ENCODE assay signal across 19 cellular contexts in genomic region chr4:784401-785331, GRCh38. TPM values are rescaled to one million over a fixed set of nuclear protein-coding genes. Genes with fewer than 3 reads are reported as not detected.
DNase-seq lines count a peak whose midpoint lies in the region; ATAC-seq and TF ChIP-seq lines count a peak whose summit lies in the region.
"Had no signal": no experiment of that assay in that cellular context is flagged by ENCODE, and none has a peak within 500 bp of the region (broad histone marks: within the 10 kb centered on the region; RNA-seq: fewer than 3 reads in every experiment).

No MANE protein-coding gene starts in this region.

- no peaks in the 10 kb centered on the region for H3K9me3 Mint-ChIP-seq in activated T-cell treated with anti-CD3 and anti-CD28 coated beads, Interleukin-2, amount 50 U/mL, for 4 hours
- H3K9me3 Mint-ChIP-seq in IgD-negative memory B cell = peaks cover 0 to 2% (median 0%) of the 10 kb centered on the region in 3 donors
- no peaks in the 10 kb centered on the region for H3K9me3 Mint-ChIP-seq in activated CD8-positive, alpha-beta T cell treated with anti-CD3 and anti-CD28 coated beads, Interleukin-2, amount 10 ng/mL, durations not matched to agents 7 days and 5 days (ENCODE audit: insufficient read depth)
- H3K9me3 Mint-ChIP-seq: activated CD4-positive, alpha-beta memory T cell treated with anti-CD3 and anti-CD28 coated beads, Interleukin-2, amount 10 ng/mL, durations not matched to agents 7 days and 5 days; activated naive CD4-positive, alpha-beta T cell treated with anti-CD3 and anti-CD28 coated beads for 36 hours had no signal

- H3K4me2 ChIP-seq in hepatocyte = peak overlapping the region; percentile 83
- H3K4me2 ChIP-seq in trophoblast cell (ENCODE audit: low read length) = peak overlapping the region; percentile 2

- H2BK5ac ChIP-seq in trophoblast cell (ENCODE audit: low read depth, low read length, poor library complexity) = no peak overlapping the region

- H3K4me3 ChIP-seq in hepatocyte (no peak overlapping the region), trophoblast cell (ENCODE audit: low read depth, low read length) (no peak overlapping the region)

- H2AFZ ChIP-seq in hepatocyte (no peak overlapping the region), trophoblast cell (ENCODE audit: insufficient read depth, low read length, poor library complexity) (no peak overlapping the region)

- 67% methylated on average over 56 of the region's 57 CpGs for WGBS in hepatocyte (ENCODE audit: low lambda C conversion rate, missing lambda C conversion rate)
- no CpG with 5 or more reads among the region's 57 CpGs for WGBS in trophoblast cell (ENCODE audit: extremely low coverage, insufficient coverage, insufficient read length)

- H3K4me1 ChIP-seq in hepatocyte (ENCODE audit: insufficient read depth) (peaks cover 27% of the 10 kb centered on the region), trophoblast cell (ENCODE audit: control insufficient read depth in 1 of 2, insufficient read depth in 2 of 2, low read length in 2 of 2) (peaks cover 19 to 20% of the 10 kb centered on the region in 2 experiments)

- no peak overlapping the region for H4K12ac ChIP-seq in trophoblast cell (ENCODE audit: low read depth, low read length)

- H3K27me3 Mint-ChIP-seq in activated T-cell treated with anti-CD3 and anti-CD28 coated beads, Interleukin-2, amount 50 U/mL, for 4 hours (ENCODE audit: low read depth) = peaks cover 24% of the 10 kb centered on the region
- H3K27me3 Mint-ChIP-seq in IgD-negative memory B cell = peaks cover 28% of the 10 kb centered on the region
- peaks cover 17% of the 10 kb centered on the region for H3K27me3 Mint-ChIP-seq in activated CD8-positive, alpha-beta T cell treated with anti-CD3 and anti-CD28 coated beads, Interleukin-2, amount 10 ng/mL, durations not matched to agents 7 days and 5 days (ENCODE audit: low read depth)

- H3K36me3 ChIP-seq in hepatocyte (replicated peaks; ENCODE audit: insufficient read depth, low read depth) = no peaks in the 10 kb centered on the region
- peaks cover 5 to 7% of the 10 kb centered on the region in 2 experiments for H3K36me3 ChIP-seq in trophoblast cell (ENCODE audit: control insufficient read depth in 1 of 2, insufficient read depth in 2 of 2, low read length in 2 of 2)

- peaks cover 8% of the 10 kb centered on the region for H3K36me3 Mint-ChIP-seq in activated T-cell treated with anti-CD3 and anti-CD28 coated beads, Interleukin-2, amount 50 U/mL, for 4 hours (ENCODE audit: insufficient read depth)
- peaks cover 1% of the 10 kb centered on the region for H3K36me3 Mint-ChIP-seq in IgD-negative memory B cell
- peaks cover 16% of the 10 kb centered on the region for H3K36me3 Mint-ChIP-seq in activated CD8-positive, alpha-beta T cell treated with anti-CD3 and anti-CD28 coated beads, Interleukin-2, amount 10 ng/mL, durations not matched to agents 7 days and 5 days (ENCODE audit: low read depth)

- no peak overlapping the region for H2BK12ac ChIP-seq in trophoblast cell (ENCODE audit: low read length)

- H3K4ac ChIP-seq in trophoblast cell (ENCODE audit: low read depth, low read length) = no peak overlapping the region

- peaks cover 9% of the 10 kb centered on the region for H4K20me1 ChIP-seq in hepatocyte (ENCODE audit: insufficient read depth, poor library complexity, severe bottlenecking)

- no peak for DNase-seq in activated T-cell treated with anti-CD3 and anti-CD28 coated beads, Interleukin-2, amount 50 U/mL, for 4 hours
- DNase-seq in activated T-cell treated with anti-CD3 and anti-CD28 coated beads, Interleukin-2, amount 50 U/mL, for 48 hours = no peak
- DNase-seq in hepatocyte (ENCODE audit: low spot score) (no peak), trophoblast cell (no peak)
- DNase-seq in activated CD8-positive, alpha-beta T cell treated with anti-CD3 and anti-CD28 coated beads, Interleukin-2, amount 10 ng/mL, durations not matched to agents 7 days and 5 days = no peak
- DNase-seq: activated CD4-positive, alpha-beta memory T cell treated with anti-CD3 and anti-CD28 coated beads, Interleukin-2, amount 10 ng/mL, durations not matched to agents 7 days and 5 days; activated naive CD4-positive, alpha-beta T cell treated with anti-CD3 and anti-CD28 coated beads for 36 hours; MM.1S; NCI-H69; occipital lobe; PC-3; stimulated activated CD4-positive, alpha-beta T cell treated with anti-CD3 and anti-CD28 coated beads, Interleukin-4, amount 100 ng/mL, for 24 hours; upper lobe of right lung had no signal

- no peak overlapping the region for H3K18ac ChIP-seq in trophoblast cell (ENCODE audit: low read length)

- peaks cover 18% of the 10 kb centered on the region for H3K79me2 ChIP-seq in hepatocyte
- H3K79me2 ChIP-seq in trophoblast cell (ENCODE audit: control insufficient read depth, insufficient read depth, low read length, poor library complexity) = peaks cover 17% of the 10 kb centered on the region

- H3K9ac ChIP-seq in trophoblast cell (ENCODE audit: low read length) = no peak overlapping the region

- H3K9me2 ChIP-seq in hepatocyte (replicated peaks; ENCODE audit: insufficient read depth) = no peaks in the 10 kb centered on the region

- POLR2A ChIA-PET in activated CD8-positive, alpha-beta T cell treated with anti-CD3 and anti-CD28 coated beads, Interleukin-2, amount 10 ng/mL, durations not matched to agents 7 days and 5 days (lab: Charles Lee) = interaction anchor here (1.5 kb wide), 1 partner anchor 9 kb away, joined by 3 read pairs; no protein-coding TSS in a partner anchor

- TF ChIP-seq CTCF in hepatocyte (IDR thresholded peaks at IDR 0.05; ENCODE audit: poor library complexity) = no peak

- H3K27ac Mint-ChIP-seq in IgD-negative memory B cell = no peak overlapping the region
- no peak overlapping the region for H3K27ac Mint-ChIP-seq in activated CD8-positive, alpha-beta T cell treated with anti-CD3 and anti-CD28 coated beads, Interleukin-2, amount 10 ng/mL, durations not matched to agents 7 days and 5 days
- H3K27ac Mint-ChIP-seq: activated CD4-positive, alpha-beta memory T cell treated with anti-CD3 and anti-CD28 coated beads, Interleukin-2, amount 10 ng/mL, durations not matched to agents 7 days and 5 days; activated naive CD4-positive, alpha-beta T cell treated with anti-CD3 and anti-CD28 coated beads for 36 hours had no signal

- no peak overlapping the region for H2BK120ac ChIP-seq in trophoblast cell (ENCODE audit: insufficient read depth, low read length, poor library complexity)

- CTCF ChIA-PET in activated CD8-positive, alpha-beta T cell treated with anti-CD3 and anti-CD28 coated beads, Interleukin-2, amount 10 ng/mL, durations not matched to agents 7 days and 5 days (lab: Charles Lee) = no interaction called here

- peaks cover 23% of the 10 kb centered on the region for H3K79me1 ChIP-seq in trophoblast cell (ENCODE audit: low read length)

- no peaks in the 10 kb centered on the region for H3K9me3 ChIP-seq in hepatocyte (ENCODE audit: low read depth)
- H3K9me3 ChIP-seq in trophoblast cell (ENCODE audit: insufficient read depth, low read depth, low read length) = peaks cover 2% of the 10 kb centered on the region
- H3K9me3 ChIP-seq: upper lobe of right lung had no signal

- no peak overlapping the region for H3K23ac ChIP-seq in trophoblast cell (ENCODE audit: low read length)

- H2AK5ac ChIP-seq in trophoblast cell (ENCODE audit: low read length) = no peak overlapping the region

- no peak overlapping the region for H4K91ac ChIP-seq in trophoblast cell (ENCODE audit: low read depth, low read length)

- H3K4me1 Mint-ChIP-seq in activated T-cell treated with anti-CD3 and anti-CD28 coated beads, Interleukin-2, amount 50 U/mL, for 4 hours (ENCODE audit: low read depth) = peaks cover 26% of the 10 kb centered on the region
- H3K4me1 Mint-ChIP-seq in IgD-negative memory B cell = peaks cover 7 to 21% (median 18%) of the 10 kb centered on the region in 3 donors
- peaks cover 45% of the 10 kb centered on the region for H3K4me1 Mint-ChIP-seq in activated CD8-positive, alpha-beta T cell treated with anti-CD3 and anti-CD28 coated beads, Interleukin-2, amount 10 ng/mL, durations not matched to agents 7 days and 5 days (ENCODE audit: low read depth)

- H3K27ac ChIP-seq in hepatocyte (no peak overlapping the region), trophoblast cell (ENCODE audit: low read depth, low read length) (no peak overlapping the region)
- H3K27ac ChIP-seq: upper lobe of right lung had no signal

- no peak overlapping the region for H3K14ac ChIP-seq in trophoblast cell (ENCODE audit: low read length)

- H3K4me3 Mint-ChIP-seq in activated T-cell treated with anti-CD3 and anti-CD28 coated beads, Interleukin-2, amount 50 U/mL, for 4 hours = peak overlapping the region; percentile 37
- H3K4me3 Mint-ChIP-seq in IgD-negative memory B cell = peak overlapping the region; percentile 12 to 75 (median 50)
- H3K4me3 Mint-ChIP-seq in activated CD8-positive, alpha-beta T cell treated with anti-CD3 and anti-CD28 coated beads, Interleukin-2, amount 10 ng/mL, durations not matched to agents 7 days and 5 days = no peak overlapping the region
- H3K4me3 Mint-ChIP-seq: activated CD4-positive, alpha-beta memory T cell treated with anti-CD3 and anti-CD28 coated beads, Interleukin-2, amount 10 ng/mL, durations not matched to agents 7 days and 5 days had no signal

- no peak for ATAC-seq in activated T-cell treated with anti-CD3 and anti-CD28 coated beads, Interleukin-2, amount 50 U/mL, for 4 hours
- no peak for ATAC-seq in activated CD8-positive, alpha-beta T cell treated with anti-CD3 and anti-CD28 coated beads, Interleukin-2, amount 10 ng/mL, durations not matched to agents 7 days and 5 days
- no peak for ATAC-seq in HG03159 (IDR thresholded peaks at IDR 0.05; ENCODE audit: unreplicated experiment)
- no peak for ATAC-seq in GM18909 (IDR thresholded peaks at IDR 0.05; ENCODE audit: poor library complexity, unreplicated experiment)
- ATAC-seq: PC-3, SK-N-SH treated with all-trans-retinoic acid at 6 μM for 48 hours, upper lobe of right lung had no signal

- no peak overlapping the region for H4K8ac ChIP-seq in trophoblast cell (ENCODE audit: low read depth, low read length)

- H3K27me3 ChIP-seq in hepatocyte = peaks cover 26% of the 10 kb centered on the region
- H3K27me3 ChIP-seq in trophoblast cell (ENCODE audit: insufficient read depth, low read length) = peaks cover 29% of the 10 kb centered on the region

RNA-seq across cellular contexts. Expression of gene CPLX1, which starts 41.3 kb away (rescaled TPM):
- total RNA-seq in activated T-cell treated with anti-CD3 and anti-CD28 coated beads, Interleukin-2, amount 50 U/mL, for 4 hours = 1 to 10 TPM in 1 of 3 donors, under 1 TPM in 2; 0.50 to 1.0 (median 0.58) TPM
- not detected for polyA plus RNA-seq in IgD-negative memory B cell
- 0.16 and 0.30 TPM in 2 replicates for total RNA-seq in hepatocyte
- polyA plus RNA-seq in hepatocyte = 1.6 and 2.0 TPM in 2 replicates
- 0.67 and 0.78 TPM in 2 replicates for polyA plus RNA-seq in trophoblast cell (2013)
- total RNA-seq in activated CD8-positive, alpha-beta T cell treated with anti-CD3 and anti-CD28 coated beads, Interleukin-2, amount 10 ng/mL, durations not matched to agents 7 days and 5 days = under 1 TPM; 0.39 to 0.53 TPM
- total RNA-seq: bronchial epithelial cell, lung microvascular endothelial cell had no signal
